In genomic region chr6:39086294-39086693, GRCh38 we compare ENCODE assay signal across 13 cellular contexts. TPM values are rescaled to one million over a fixed set of nuclear protein-coding genes. Genes with fewer than 3 reads are reported as not detected.
DNase-seq lines count a peak whose midpoint lies in the region; ATAC-seq and TF ChIP-seq lines count a peak whose summit lies in the region.
"Had no signal": no experiment of that assay in that cellular context is flagged by ENCODE, and none has a peak within 500 bp of the region (broad histone marks: within the 10 kb centered on the region; RNA-seq: fewer than 3 reads in every experiment).

No MANE protein-coding gene starts in this region.

- H3K4me3 Mint-ChIP-seq in activated CD8-positive, alpha-beta memory T cell treated with anti-CD3 and anti-CD28 coated beads, Interleukin-2, amount 10 ng/mL, durations not matched to agents 7 days and 5 days = no peak overlapping the region
- H3K4me3 Mint-ChIP-seq in HFFc6 = no peak overlapping the region
- H3K4me3 Mint-ChIP-seq: dendritic cell treated with granulocyte-macrophage colony-stimulating factor and Interleukin-4, amounts not matched to agents 40 ng/mL and 50 ng/mL, for 4 days had no signal

- CTCF ChIA-PET in activated CD8-positive, alpha-beta memory T cell treated with anti-CD3 and anti-CD28 coated beads, Interleukin-2, amount 10 ng/mL, durations not matched to agents 7 days and 5 days (lab: Charles Lee) = interaction anchor here (1.0 to 1.5 kb wide), 2 partner anchors 12 to 20 kb away, joined by 3 read pairs; no protein-coding TSS in a partner anchor

- peak; percentile 39 for DNase-seq in GM12864 (ENCODE audit: low read depth)
- peak; percentile 82 for DNase-seq in activated CD8-positive, alpha-beta memory T cell treated with anti-CD3 and anti-CD28 coated beads, Interleukin-2, amount 10 ng/mL, durations not matched to agents 7 days and 5 days
- no peak for DNase-seq in mucosa of gallbladder (ENCODE audit: low spot score)
- no peak for DNase-seq in HFFc6
- no peak for DNase-seq in NCI-H446 treated with DMSO at 0.1 percent for 48 hours (lab: John Stamatoyannopoulos, UW)
- no peak for DNase-seq in pons (ENCODE audit: low spot score)
- DNase-seq: CD8-positive, alpha-beta memory T cell; mesenchymal stem cell; NCI-H187 had no signal

- TF ChIP-seq CTCF in GM12864 (IDR thresholded peaks at IDR 0.05; ENCODE audit: low read depth, low read length, missing control alignments) (no peak), HFFc6 (IDR thresholded peaks at IDR 0.05) (no peak)

- H3K9me3 Mint-ChIP-seq in activated CD8-positive, alpha-beta memory T cell treated with anti-CD3 and anti-CD28 coated beads, Interleukin-2, amount 10 ng/mL, durations not matched to agents 7 days and 5 days (ENCODE audit: low read depth) = no peaks in the 10 kb centered on the region
- H3K9me3 Mint-ChIP-seq in HFFc6 = no peaks in the 10 kb centered on the region
- H3K9me3 Mint-ChIP-seq: CD8-positive, alpha-beta memory T cell; dendritic cell treated with granulocyte-macrophage colony-stimulating factor and Interleukin-4, amounts not matched to agents 40 ng/mL and 50 ng/mL, for 4 days had no signal

- H3K4me3 ChIP-seq in GM12864 (ENCODE audit: low read depth, low read length) = no peak overlapping the region

- H3K27me3 Mint-ChIP-seq in activated CD8-positive, alpha-beta memory T cell treated with anti-CD3 and anti-CD28 coated beads, Interleukin-2, amount 10 ng/mL, durations not matched to agents 7 days and 5 days = peaks cover 67% of the 10 kb centered on the region
- peaks cover 14% of the 10 kb centered on the region; the same call in 1 of the 2 replicates for H3K27me3 Mint-ChIP-seq in HFFc6 (ENCODE audit: insufficient read depth)

- ATAC-seq in GM18907 (IDR thresholded peaks at IDR 0.05; ENCODE audit: unreplicated experiment) (peak; percentile 55), HG02840 (IDR thresholded peaks at IDR 0.05; ENCODE audit: low FRiP score, unreplicated experiment) (peak; percentile 53)
- peak; percentile 80 for ATAC-seq in activated CD8-positive, alpha-beta memory T cell treated with anti-CD3 and anti-CD28 coated beads, Interleukin-2, amount 10 ng/mL, durations not matched to agents 7 days and 5 days
- ATAC-seq: sciatic nerve had no signal

- peaks cover 21% of the 10 kb centered on the region for H3K4me1 Mint-ChIP-seq in activated CD8-positive, alpha-beta memory T cell treated with anti-CD3 and anti-CD28 coated beads, Interleukin-2, amount 10 ng/mL, durations not matched to agents 7 days and 5 days
- H3K4me1 Mint-ChIP-seq in HFFc6 (ENCODE audit: low read depth) = no peaks in the 10 kb centered on the region

- H3K27ac Mint-ChIP-seq in activated CD8-positive, alpha-beta memory T cell treated with anti-CD3 and anti-CD28 coated beads, Interleukin-2, amount 10 ng/mL, durations not matched to agents 7 days and 5 days = no peak overlapping the region
- no peak overlapping the region for H3K27ac Mint-ChIP-seq in HFFc6
- H3K27ac Mint-ChIP-seq: CD8-positive, alpha-beta memory T cell; dendritic cell treated with granulocyte-macrophage colony-stimulating factor and Interleukin-4, amounts not matched to agents 40 ng/mL and 50 ng/mL, for 4 days had no signal

- H3K36me3 Mint-ChIP-seq in activated CD8-positive, alpha-beta memory T cell treated with anti-CD3 and anti-CD28 coated beads, Interleukin-2, amount 10 ng/mL, durations not matched to agents 7 days and 5 days = no peaks in the 10 kb centered on the region
- H3K36me3 Mint-ChIP-seq in HFFc6 (ENCODE audit: low read depth) = no peaks in the 10 kb centered on the region
- H3K36me3 Mint-ChIP-seq: CD8-positive, alpha-beta memory T cell had no signal

RNA-seq across cellular contexts. Expression of gene SAYSD1, which starts 28.7 kb away (rescaled TPM):
- total RNA-seq in activated CD8-positive, alpha-beta memory T cell treated with anti-CD3 and anti-CD28 coated beads, Interleukin-2, amount 10 ng/mL, durations not matched to agents 7 days and 5 days = 10 to 100 TPM in 1 of 2 experiments, 1 to 10 TPM in 1; 9.1 to 11.4 TPM
- 15.9 TPM for total RNA-seq in mucosa of gallbladder
- 1 to 10 TPM; 6.0 to 8.2 (median 7.5) TPM for total RNA-seq in HFFc6 (2021; fragmentation: NEBNext Ultra II Directional; extraction: Animal tissue kit (Norgen Biotek cat#: 25700))

RNA-seq across cellular contexts. Expression of gene GLP1R, which starts 37.7 kb away (rescaled TPM):
- not detected for total RNA-seq in activated CD8-positive, alpha-beta memory T cell treated with anti-CD3 and anti-CD28 coated beads, Interleukin-2, amount 10 ng/mL, durations not matched to agents 7 days and 5 days
- total RNA-seq in mucosa of gallbladder = 0.06 TPM
- total RNA-seq in HFFc6 (2021; fragmentation: NEBNext Ultra II Directional; extraction: Animal tissue kit (Norgen Biotek cat#: 25700)) = not detected
- total RNA-seq: CD8-positive, alpha-beta memory T cell had no signal

Comparison
In these comparisons a context has a peak if more than half of its experiments do, and no peak if none do; other contexts are left out.
1. DNase-seq: peak in GM12864 (single experiment) and activated CD8-positive, alpha-beta memory T cell treated with anti-CD3 and anti-CD28 coated beads, Interleukin-2, amount 10 ng/mL, durations not matched to agents 7 days and 5 days (single experiment); none in mucosa of gallbladder (single experiment), HFFc6 (single experiment), NCI-H446 treated with DMSO at 0.1 percent for 48 hours (single experiment) and pons (single experiment).
2. Peak in every context shown above with its lines, with median percentiles within 50 percentile points of each other: ATAC-seq.